Comparison of ENCODE assay signal across 8 cellular contexts in genomic region chr3:106183762-106184391, GRCh38.
A peak's percentile ranks its signal among the peaks of the same experiment; 100 is the strongest.
DNase-seq lines count a peak whose midpoint lies in the region; ATAC-seq and TF ChIP-seq lines count a peak whose summit lies in the region.

No MANE protein-coding gene starts in this region.

- no peak overlapping the region for H3K4me3 Mint-ChIP-seq in T-cell

- no peaks in the 10 kb centered on the region for H3K9me3 Mint-ChIP-seq in T-cell

- no peak overlapping the region for H3K27ac ChIP-seq in lung (ENCODE audit: low read depth in 1 of 2, low read length in 1 of 2)

- no peaks in the 10 kb centered on the region for H3K9me3 ChIP-seq in lung (ENCODE audit: control insufficient read depth in 2 of 2, insufficient read depth in 1 of 2, low read length in 1 of 2)

- CTCF ChIA-PET in T-cell (lab: Charles Lee), result interaction anchor here (0.5 to 0.9 kb wide), 3 partner anchors 425 to 1369 kb away, joined by 3 to 4 read pairs (median 3); no protein-coding TSS in a partner anchor

- H3K4me3 ChIP-seq in lung, result no peak overlapping the region

- peak overlapping the region; percentile 73 to 78 for H3K27ac Mint-ChIP-seq in T-cell

- TF ChIP-seq CTCF in lung (IDR thresholded peaks at IDR 0.05; ENCODE audit: control extremely low read depth, extremely low read depth), result no peak

- H3K36me3 Mint-ChIP-seq in T-cell, result no peaks in the 10 kb centered on the region

- POLR2A ChIA-PET in T-cell (lab: Charles Lee), result interaction anchor here (0.5 to 0.9 kb wide), 2 partner anchors 22 to 358 kb away, joined by 3 to 4 read pairs; no protein-coding TSS in a partner anchor

- H3K27me3 Mint-ChIP-seq in T-cell, result no peaks in the 10 kb centered on the region

- no peaks in the 10 kb centered on the region for H3K4me1 ChIP-seq in lung (ENCODE audit: control insufficient read depth in 2 of 2, insufficient read depth in 2 of 2, low read length in 2 of 2)

- DNase-seq in T-cell, result no peak
- DNase-seq in lung (ENCODE audit: low spot score), result no peak
- no peak for DNase-seq in 8988T
- no peak for DNase-seq in activated effector memory CD4-positive, alpha-beta T cell treated with Interleukin-2 at 50 U/mL for 16 hours

- TF ChIP-seq POLR2A in GM18505 (IDR thresholded peaks at IDR 0.05; ENCODE audit: borderline replicate concordance, extremely low read depth, insufficient read depth, insufficient read length), result no peak

- ATAC-seq in GM18505 (IDR thresholded peaks at IDR 0.05; ENCODE audit: unreplicated experiment), result peak; percentile 50
- peak; percentile 22 for ATAC-seq in HG02840 (IDR thresholded peaks at IDR 0.05; ENCODE audit: low FRiP score, unreplicated experiment)
- ATAC-seq in T-cell (replicated peaks in 1 of 4), result peak; percentile 45 to 76 (median 69)
- peak; percentile 47 for ATAC-seq in lung (ENCODE audit: insufficient read depth, low FRiP score)
- ATAC-seq in HG03521 (IDR thresholded peaks at IDR 0.05; ENCODE audit: unreplicated experiment), result no peak
- ATAC-seq in HG02588 (IDR thresholded peaks at IDR 0.05; ENCODE audit: unreplicated experiment), result no peak

- WGBS in lung, 2 donors, result 92 to 100% methylated on average over 1 of the region's 1 CpG

- H3K36me3 ChIP-seq in lung (ENCODE audit: control insufficient read depth in 2 of 2, insufficient read depth in 2 of 2, low read length in 2 of 2), result no peaks in the 10 kb centered on the region

- peaks cover 27 to 47% (median 42%) of the 10 kb centered on the region in 3 donors for H3K4me1 Mint-ChIP-seq in T-cell

- H3K27me3 ChIP-seq in lung (ENCODE audit: control insufficient read depth, insufficient read depth), result no peaks in the 10 kb centered on the region

Comparison
In these comparisons a context has a peak if more than half of its experiments do, and no peak if none do; other contexts are left out.
1. ATAC-seq: peak in GM18505 (single experiment), HG02840 (single experiment), T-cell (4 of 4) and lung (single experiment); none in HG03521 (single experiment) and HG02588 (single experiment).